Comparison of ENCODE assay signal across 20 cellular contexts in genomic region chr7:132666786-132667185, GRCh38.
DNase-seq lines count a peak whose midpoint lies in the region; ATAC-seq and TF ChIP-seq lines count a peak whose summit lies in the region.
"Had no signal": no experiment of that assay in that cellular context is flagged by ENCODE, and none has a peak within 500 bp of the region (broad histone marks: within the 10 kb centered on the region; RNA-seq: fewer than 3 reads in every experiment).

No MANE protein-coding gene starts in this region.

- H3K27ac Mint-ChIP-seq in activated CD4-positive, alpha-beta T cell treated with anti-CD3 and anti-CD28 coated beads, Interleukin-2, amount 10 ng/mL, durations not matched to agents 7 days and 5 days = peak overlapping the region; percentile 84
- H3K27ac Mint-ChIP-seq in activated CD4-positive, alpha-beta memory T cell treated with anti-CD3 and anti-CD28 coated beads for 36 hours = peak overlapping the region; percentile 3
- H3K27ac Mint-ChIP-seq in naive thymus-derived CD4-positive, alpha-beta T cell = peak overlapping the region; percentile 77 to 96 (median 84)
- H3K27ac Mint-ChIP-seq: stimulated activated naive CD8-positive, alpha-beta T cell treated with anti-CD3 and anti-CD28 coated beads, Interleukin-15, Interleukin-2, amounts not matched to agents 100 ng/mL and 50 ng/mL, for 24 hours; type B pancreatic cell had no signal

- H3K36me3 ChIP-seq in naive thymus-derived CD4-positive, alpha-beta T cell (ENCODE audit: control insufficient read depth in 2 of 3, insufficient read depth in 3 of 3, low read length in 3 of 3) = no peaks in the 10 kb centered on the region
- no peaks in the 10 kb centered on the region for H3K36me3 ChIP-seq in upper lobe of right lung
- H3K36me3 ChIP-seq: MG63 had no signal

- H3K9me3 ChIP-seq in naive thymus-derived CD4-positive, alpha-beta T cell (ENCODE audit: control insufficient read depth in 2 of 3, low read length in 3 of 3) = no peaks in the 10 kb centered on the region
- H3K9me3 ChIP-seq in upper lobe of right lung = no peaks in the 10 kb centered on the region
- H3K9me3 ChIP-seq: A549, MG63 had no signal

- POLR2A ChIA-PET in activated CD4-positive, alpha-beta T cell treated with anti-CD3 and anti-CD28 coated beads, Interleukin-2, amount 10 ng/mL, durations not matched to agents 7 days and 5 days (lab: Charles Lee) = no interaction called here
- POLR2A ChIA-PET in activated CD4-positive, alpha-beta memory T cell treated with anti-CD3 and anti-CD28 coated beads for 36 hours (lab: Charles Lee) = interaction anchor here (1.0 to 1.6 kb wide), 2 partner anchors 9 to 11 kb away, joined by 3 to 6 read pairs; no protein-coding TSS in a partner anchor
- POLR2A ChIA-PET in naive thymus-derived CD4-positive, alpha-beta T cell (lab: Charles Lee) = interaction anchor here (1.0 kb wide), 1 partner anchor 13 kb away, joined by 3 read pairs; no protein-coding TSS in a partner anchor

- H3K27me3 ChIP-seq in naive thymus-derived CD4-positive, alpha-beta T cell (ENCODE audit: control insufficient read depth in 2 of 2, insufficient read depth in 2 of 2, low read length in 2 of 2) = no peaks in the 10 kb centered on the region
- H3K27me3 ChIP-seq in upper lobe of right lung = no peaks in the 10 kb centered on the region
- H3K27me3 ChIP-seq: MG63 had no signal

- peaks cover 7 to 15% of the 10 kb centered on the region in 2 donors for H3K4me1 ChIP-seq in naive thymus-derived CD4-positive, alpha-beta T cell (ENCODE audit: control insufficient read depth in 2 of 2, insufficient read depth in 2 of 2, low read length in 2 of 2)
- H3K4me1 ChIP-seq in upper lobe of right lung = no peaks in the 10 kb centered on the region
- H3K4me1 ChIP-seq: A549 had no signal

- H3K4me3 Mint-ChIP-seq in activated CD4-positive, alpha-beta T cell treated with anti-CD3 and anti-CD28 coated beads, Interleukin-2, amount 10 ng/mL, durations not matched to agents 7 days and 5 days = no peak overlapping the region
- H3K4me3 Mint-ChIP-seq in activated CD4-positive, alpha-beta memory T cell treated with anti-CD3 and anti-CD28 coated beads for 36 hours = no peak overlapping the region
- H3K4me3 Mint-ChIP-seq in naive thymus-derived CD4-positive, alpha-beta T cell = peak overlapping the region in 9 of 10 donors; percentile 48 to 82 (median 66)
- H3K4me3 Mint-ChIP-seq: neural crest cell; stimulated activated naive CD8-positive, alpha-beta T cell treated with anti-CD3 and anti-CD28 coated beads, Interleukin-15, Interleukin-2, amounts not matched to agents 100 ng/mL and 50 ng/mL, for 24 hours; type B pancreatic cell had no signal

- no peak overlapping the region for H3K27ac ChIP-seq in naive thymus-derived CD4-positive, alpha-beta T cell (ENCODE audit: low read depth, low read length)
- H3K27ac ChIP-seq in upper lobe of right lung = no peak overlapping the region
- H3K27ac ChIP-seq: A549 had no signal

- no peak for ATAC-seq in naive thymus-derived CD4-positive, alpha-beta T cell
- ATAC-seq in upper lobe of right lung = no peak
- no peak for ATAC-seq in HG03571 (IDR thresholded peaks at IDR 0.05; ENCODE audit: unreplicated experiment)
- no peak for ATAC-seq in GM19324 (IDR thresholded peaks at IDR 0.05; ENCODE audit: low FRiP score, unreplicated experiment)

- CTCF ChIA-PET in activated CD4-positive, alpha-beta T cell treated with anti-CD3 and anti-CD28 coated beads, Interleukin-2, amount 10 ng/mL, durations not matched to agents 7 days and 5 days (lab: Charles Lee) = interaction anchor here (1.0 to 2.9 kb wide), 5 partner anchors 9 to 273 kb away, joined by 4 to 12 read pairs (median 4); no protein-coding TSS in a partner anchor
- CTCF ChIA-PET in activated CD4-positive, alpha-beta memory T cell treated with anti-CD3 and anti-CD28 coated beads for 36 hours (lab: Charles Lee) = interaction anchor here (1.0 to 2.9 kb wide), 4 partner anchors 9 to 86 kb away, joined by 3 to 8 read pairs (median 4); no protein-coding TSS in a partner anchor
- CTCF ChIA-PET in naive thymus-derived CD4-positive, alpha-beta T cell (lab: Charles Lee) = interaction anchor here (0.6 to 1.5 kb wide), 2 partner anchors 11 to 86 kb away, joined by 3 to 6 read pairs; no protein-coding TSS in a partner anchor

- H3K4me1 Mint-ChIP-seq in activated CD4-positive, alpha-beta T cell treated with anti-CD3 and anti-CD28 coated beads, Interleukin-2, amount 10 ng/mL, durations not matched to agents 7 days and 5 days = peaks cover 13% of the 10 kb centered on the region
- H3K4me1 Mint-ChIP-seq in activated CD4-positive, alpha-beta memory T cell treated with anti-CD3 and anti-CD28 coated beads for 36 hours (ENCODE audit: low read depth) = peaks cover 12% of the 10 kb centered on the region
- peaks cover 10 to 19% (median 16%) of the 10 kb centered on the region in 7 donors for H3K4me1 Mint-ChIP-seq in naive thymus-derived CD4-positive, alpha-beta T cell

- H3K27me3 Mint-ChIP-seq in activated CD4-positive, alpha-beta T cell treated with anti-CD3 and anti-CD28 coated beads, Interleukin-2, amount 10 ng/mL, durations not matched to agents 7 days and 5 days = no peaks in the 10 kb centered on the region
- H3K27me3 Mint-ChIP-seq in activated CD4-positive, alpha-beta memory T cell treated with anti-CD3 and anti-CD28 coated beads for 36 hours = no peaks in the 10 kb centered on the region
- H3K27me3 Mint-ChIP-seq in naive thymus-derived CD4-positive, alpha-beta T cell = no peaks in the 10 kb centered on the region
- H3K27me3 Mint-ChIP-seq: stimulated activated naive CD8-positive, alpha-beta T cell treated with anti-CD3 and anti-CD28 coated beads, Interleukin-15, Interleukin-2, amounts not matched to agents 100 ng/mL and 50 ng/mL, for 24 hours had no signal

- intact Hi-C loops in activated CD4-positive, alpha-beta memory T cell treated with anti-CD3 and anti-CD28 coated beads for 36 hours (cut with micrococcal nuclease) = loop anchor here (1.0 kb wide), 1 partner anchor 11 kb away; no protein-coding TSS in a partner anchor
- intact Hi-C loops in naive thymus-derived CD4-positive, alpha-beta T cell (cut with micrococcal nuclease) = loop anchor here in 1 of 2 donors (1.0 kb wide), 1 partner anchor 11 kb away; no protein-coding TSS in a partner anchor
- intact Hi-C loops in upper lobe of right lung (cut with DNase I) = no loop called here

- TF ChIP-seq CTCF in upper lobe of right lung (IDR thresholded peaks at IDR 0.05) = no peak

- DNase-seq in activated CD4-positive, alpha-beta T cell treated with anti-CD3 and anti-CD28 coated beads, Interleukin-2, amount 10 ng/mL, durations not matched to agents 7 days and 5 days = no peak
- DNase-seq in activated CD4-positive, alpha-beta T cell treated with anti-CD3 and anti-CD28 coated beads, Interleukin-2, amount 50 U/mL, for 4 hours = no peak
- DNase-seq in ELR (ENCODE audit: low read depth) (peak; percentile 10), upper lobe of right lung (no peak)
- DNase-seq in activated CD4-positive, alpha-beta memory T cell treated with anti-CD3 and anti-CD28 coated beads for 36 hours = no peak
- DNase-seq in naive thymus-derived CD4-positive, alpha-beta T cell = peak in 1 of 9 donors; percentile 4
- DNase-seq: activated CD4-positive, CD25-positive, alpha-beta regulatory T cell treated with anti-CD3 and anti-CD28 coated beads, Interleukin-2, amount 50 U/mL, for 72 hours; amygdala; COR-L47; effector CD4-positive, alpha-beta T cell; mesendoderm; MG63; NCI-H1694 treated with DMSO at 0.1 percent for 48 hours; retina had no signal

- peak overlapping the region; percentile 25 for H3K4me3 ChIP-seq in naive thymus-derived CD4-positive, alpha-beta T cell (ENCODE audit: low read length)
- no peak overlapping the region for H3K4me3 ChIP-seq in upper lobe of right lung
- H3K4me3 ChIP-seq: A549, MG63 had no signal

- H3K9me3 Mint-ChIP-seq in activated CD4-positive, alpha-beta T cell treated with anti-CD3 and anti-CD28 coated beads, Interleukin-2, amount 10 ng/mL, durations not matched to agents 7 days and 5 days = peaks cover 3% of the 10 kb centered on the region
- H3K9me3 Mint-ChIP-seq in activated CD4-positive, alpha-beta memory T cell treated with anti-CD3 and anti-CD28 coated beads for 36 hours = no peaks in the 10 kb centered on the region
- peaks cover 0 to 12% (median 4%) of the 10 kb centered on the region in 11 donors for H3K9me3 Mint-ChIP-seq in naive thymus-derived CD4-positive, alpha-beta T cell
- H3K9me3 Mint-ChIP-seq: neural crest cell, type B pancreatic cell had no signal

- H3K36me3 Mint-ChIP-seq in activated CD4-positive, alpha-beta T cell treated with anti-CD3 and anti-CD28 coated beads, Interleukin-2, amount 10 ng/mL, durations not matched to agents 7 days and 5 days (ENCODE audit: low read depth) = peaks cover 4% of the 10 kb centered on the region
- no peaks in the 10 kb centered on the region for H3K36me3 Mint-ChIP-seq in activated CD4-positive, alpha-beta memory T cell treated with anti-CD3 and anti-CD28 coated beads for 36 hours
- peaks cover 0 to 12% (median 7%) of the 10 kb centered on the region in 5 donors for H3K36me3 Mint-ChIP-seq in naive thymus-derived CD4-positive, alpha-beta T cell
- H3K36me3 Mint-ChIP-seq: type B pancreatic cell had no signal

Comparison
In these comparisons a context has a peak if more than half of its experiments do, and no peak if none do; other contexts are left out.
1. H3K27ac Mint-ChIP-seq: peak in every context shown above with its lines; median percentile 84 in activated CD4-positive, alpha-beta T cell treated with anti-CD3 and anti-CD28 coated beads, Interleukin-2, amount 10 ng/mL, durations not matched to agents 7 days and 5 days; 84 in naive thymus-derived CD4-positive, alpha-beta T cell; 3 in activated CD4-positive, alpha-beta memory T cell treated with anti-CD3 and anti-CD28 coated beads for 36 hours.
2. H3K4me3 Mint-ChIP-seq: peak in naive thymus-derived CD4-positive, alpha-beta T cell (9 of 10); none in activated CD4-positive, alpha-beta T cell treated with anti-CD3 and anti-CD28 coated beads, Interleukin-2, amount 10 ng/mL, durations not matched to agents 7 days and 5 days (single experiment) and activated CD4-positive, alpha-beta memory T cell treated with anti-CD3 and anti-CD28 coated beads for 36 hours (single experiment).